In the genomic region with DNA sequence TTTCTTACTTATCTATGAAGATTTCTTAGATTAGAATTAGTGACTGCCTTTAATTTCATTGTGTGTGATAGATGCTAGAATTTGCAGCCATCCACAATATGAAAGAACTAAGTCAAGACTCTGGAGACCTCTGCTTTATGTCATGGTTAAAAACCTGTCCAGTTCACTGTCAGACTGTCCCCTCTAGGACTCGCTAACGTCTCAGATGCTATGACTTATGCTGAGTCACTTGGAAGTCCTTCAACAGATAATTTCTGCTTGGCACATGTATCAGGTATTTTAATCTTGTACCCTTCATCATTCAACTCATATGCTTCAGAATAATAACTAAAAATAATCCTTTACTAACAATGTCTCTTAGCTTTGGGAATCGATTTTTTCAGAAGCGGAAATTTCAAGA, we compare ENCODE assay signal across 22 cellular contexts.
"Had no signal": no experiment of that assay in that cellular context is flagged by ENCODE, and none has a peak within 500 bp of the region (broad histone marks: within the 10 kb centered on the region; RNA-seq: fewer than 3 reads in every experiment).

No MANE protein-coding gene starts in this region.

- H3K27me3 Mint-ChIP-seq: activated naive CD8-positive, alpha-beta T cell had no signal

- H3K27ac ChIP-seq: brain microvascular endothelial cell, esophagus muscularis mucosa, gastrocnemius medialis, neutrophil, ovary, prostate gland, sigmoid colon, suprapubic skin, tibial artery, VCaP had no signal

- DNase-seq: activated CD4-positive, alpha-beta T cell treated with anti-CD3 and anti-CD28 coated beads for 48 hours; activated CD4-positive, alpha-beta T cell treated with anti-CD3 and anti-CD28 coated beads, Interleukin-2, amount 50 U/mL, for 48 hours; activated CD8-positive, alpha-beta memory T cell treated with anti-CD3 and anti-CD28 coated beads for 24 hours; activated effector memory CD4-positive, alpha-beta T cell treated with Interleukin-2 at 50 U/mL for 16 hours; activated naive CD4-positive, alpha-beta T cell treated with Interleukin-2 at 50 U/mL for 16 hours; aorta; brain microvascular endothelial cell; central memory CD4-positive, alpha-beta T cell; gastrocnemius medialis; glutamatergic neuron; left ventricle myocardium superior; ovary; sigmoid colon; stimulated activated naive CD4-positive, alpha-beta T cell; tibial artery had no signal

- H3K27me3 ChIP-seq: brain microvascular endothelial cell, esophagus muscularis mucosa, gastrocnemius medialis, neutrophil, ovary, sigmoid colon, suprapubic skin, tibial artery had no signal

- H3K4me3 ChIP-seq: esophagus muscularis mucosa, gastrocnemius medialis, ovary, prostate gland, sigmoid colon, suprapubic skin, tibial artery had no signal

- H3K4me3 Mint-ChIP-seq: activated naive CD8-positive, alpha-beta T cell; nephron had no signal

- H3K27ac Mint-ChIP-seq: activated naive CD8-positive, alpha-beta T cell; nephron had no signal

- H3K36me3 Mint-ChIP-seq: activated naive CD8-positive, alpha-beta T cell had no signal

- H3K4me1 Mint-ChIP-seq: nephron had no signal

- H3K9me3 ChIP-seq: esophagus muscularis mucosa, gastrocnemius medialis, neutrophil, ovary, prostate gland, sigmoid colon, suprapubic skin, tibial artery had no signal

- ATAC-seq: gastrocnemius medialis, left ventricle myocardium superior had no signal

- H3K4me1 ChIP-seq: esophagus muscularis mucosa, gastrocnemius medialis, prostate gland, sigmoid colon, suprapubic skin, tibial artery had no signal

- H3K36me3 ChIP-seq: brain microvascular endothelial cell, esophagus muscularis mucosa, gastrocnemius medialis, neutrophil, ovary, prostate gland, sigmoid colon, suprapubic skin, tibial artery had no signal

- H3K9me3 Mint-ChIP-seq: nephron had no signal
